1 cellular context compared by ENCODE assay signal in genomic region chr10:32055478-32056135, GRCh38.
TF ChIP-seq lines count a peak whose summit lies in the region.

No MANE protein-coding gene starts in this region.

TF ChIP-seq in HepG2, 621 proteins besides CTCF, POLR2A, EP300 and RAD21 (continued from another document and continues in another):
- TF ChIP-seq PRDM10 (CRISPR knock-in tag; IDR thresholded peaks at IDR 0.05; ENCODE audit: low read depth) (0 out of 2 replicates have a peak, but pooled peaks have one; percentile 27), ZNF296 (CRISPR knock-in tag; conservative IDR thresholded peaks at IDR 0.05) (no peak), CAMTA2 (CRISPR knock-in tag; IDR thresholded peaks at IDR 0.05; ENCODE audit: borderline replicate concordance) (no peak), ZNF747 (CRISPR knock-in tag; IDR thresholded peaks at IDR 0.05; ENCODE audit: borderline replicate concordance) (no peak), HNRNPL (IDR thresholded peaks at IDR 0.05; ENCODE audit: low read depth, low read length) (no peak), ZNF652 (CRISPR knock-in tag; IDR thresholded peaks at IDR 0.05; ENCODE audit: borderline replicate concordance, low read depth) (peak; percentile 75; the same call in 1 of the 2 replicates), ZBTB38 (CRISPR knock-in tag; IDR thresholded peaks at IDR 0.05) (no peak; the same call in 1 of the 2 replicates), SKI (IDR thresholded peaks at IDR 0.05; ENCODE audit: partially characterized antibody) (no peak), JUN (CRISPR knock-in tag; IDR thresholded peaks at IDR 0.05) (no peak), NKX3-1 (CRISPR knock-in tag; IDR thresholded peaks at IDR 0.05) (no peak), ZNF101 (CRISPR knock-in tag; IDR thresholded peaks at IDR 0.05; ENCODE audit: borderline replicate concordance, low read depth) (no peak), ZNF275 (CRISPR knock-in tag; IDR thresholded peaks at IDR 0.05; ENCODE audit: borderline replicate concordance) (no peak), MAFG (CRISPR knock-in tag; IDR thresholded peaks at IDR 0.05) (no peak), SMYD3 (CRISPR knock-in tag; IDR thresholded peaks at IDR 0.05) (no peak), ZNF501 (CRISPR knock-in tag; IDR thresholded peaks at IDR 0.05) (peak; percentile 87), SP2 (CRISPR knock-in tag; IDR thresholded peaks at IDR 0.05) (no peak), ZNF12 (CRISPR knock-in tag; IDR thresholded peaks at IDR 0.05) (0 out of 2 replicates have a peak, but pooled peaks have one; percentile 17), BATF2 (CRISPR knock-in tag; IDR thresholded peaks at IDR 0.05) (peak; percentile 39; the same call in 1 of the 2 replicates), ZNF232 (CRISPR knock-in tag; IDR thresholded peaks at IDR 0.05; ENCODE audit: borderline replicate concordance) (no peak; the same call in 1 of the 2 replicates), IRF9 (CRISPR knock-in tag; IDR thresholded peaks at IDR 0.05; ENCODE audit: borderline replicate concordance) (peak; percentile 17; the same call in 1 of the 2 replicates), RBAK (CRISPR knock-in tag; IDR thresholded peaks at IDR 0.05) (no peak), ZBTB33 (CRISPR knock-in tag; IDR thresholded peaks at IDR 0.05) (no peak), ZBTB34 (CRISPR knock-in tag; IDR thresholded peaks at IDR 0.05) (no peak), TCF12 (IDR thresholded peaks at IDR 0.05) (no peak), TCF12 (CRISPR knock-in tag; IDR thresholded peaks at IDR 0.05) (no peak), NONO (IDR thresholded peaks at IDR 0.05) (no peak), NONO (CRISPR knock-in tag; conservative IDR thresholded peaks at IDR 0.05) (no peak; the same call in 1 of the 2 replicates), ZNF543 (CRISPR knock-in tag; IDR thresholded peaks at IDR 0.05) (no peak), ZNF562 (CRISPR knock-in tag; IDR thresholded peaks at IDR 0.05; ENCODE audit: borderline replicate concordance) (no peak), PBX3 (CRISPR knock-in tag; IDR thresholded peaks at IDR 0.05; ENCODE audit: borderline replicate concordance) (no peak), ZNF841 (CRISPR knock-in tag; IDR thresholded peaks at IDR 0.05; ENCODE audit: borderline replicate concordance) (no peak), ZNF574 (CRISPR knock-in tag; IDR thresholded peaks at IDR 0.05) (no peak), ZNF770 (CRISPR knock-in tag; IDR thresholded peaks at IDR 0.05) (peak; percentile 21; the same call in 1 of the 2 replicates), ZNF160 (CRISPR knock-in tag; IDR thresholded peaks at IDR 0.05) (no peak), ZGPAT (CRISPR knock-in tag; IDR thresholded peaks at IDR 0.05) (no peak; the same call in 1 of the 2 replicates), SRSF1 (optimal IDR thresholded peaks at IDR 0.05; ENCODE audit: low read depth, low read length) (no peak), ZNF510 (CRISPR knock-in tag; IDR thresholded peaks at IDR 0.05; ENCODE audit: low read depth) (no peak), ZMAT5 (CRISPR knock-in tag; IDR thresholded peaks at IDR 0.05; ENCODE audit: borderline replicate concordance, low read depth) (no peak), PAX8 (CRISPR knock-in tag; IDR thresholded peaks at IDR 0.05; ENCODE audit: borderline replicate concordance) (no peak), MEIS2 (CRISPR knock-in tag; IDR thresholded peaks at IDR 0.05) (no peak), SMARCE1 (IDR thresholded peaks at IDR 0.05; ENCODE audit: borderline replicate concordance) (no peak), HNF4G (IDR thresholded peaks at IDR 0.05; ENCODE audit: borderline replicate concordance, low read depth, low read length) (no peak), HNF4G (CRISPR knock-in tag; IDR thresholded peaks at IDR 0.05; ENCODE audit: borderline replicate concordance, low read depth) (no peak), RAD51 (IDR thresholded peaks at IDR 0.05; ENCODE audit: borderline replicate concordance) (no peak), ZNF709 (CRISPR knock-in tag; IDR thresholded peaks at IDR 0.05) (no peak), MIXL1 (CRISPR knock-in tag; IDR thresholded peaks at IDR 0.05) (no peak), BHLHE40 (IDR thresholded peaks at IDR 0.05; ENCODE audit: low read length) (no peak), MTA1 (CRISPR knock-in tag; IDR thresholded peaks at IDR 0.05; ENCODE audit: borderline replicate concordance) (0 out of 2 replicates have a peak, but pooled peaks have one; percentile 17), HDAC6 (IDR thresholded peaks at IDR 0.05; ENCODE audit: low read depth, low read length) (no peak), EED (CRISPR knock-in tag; IDR thresholded peaks at IDR 0.05) (no peak)
